Comparison of ENCODE assay signal across 19 cellular contexts in genomic region chr17:66949501-66949900, GRCh38. TPM values are rescaled to one million over a fixed set of nuclear protein-coding genes. Genes with fewer than 3 reads are reported as not detected.
DNase-seq lines count a peak whose midpoint lies in the region; ATAC-seq and TF ChIP-seq lines count a peak whose summit lies in the region.
"Had no signal": no experiment of that assay in that cellular context is flagged by ENCODE, and none has a peak within 500 bp of the region (broad histone marks: within the 10 kb centered on the region; RNA-seq: fewer than 3 reads in every experiment).

No MANE protein-coding gene starts in this region.

- in situ Hi-C loops in Panc1 (cut with HindIII; ENCODE audit: low pct_unique_long_range_greater_than_20kb, low sequenced_read_pairs) = no loop called here

- no peaks in the 10 kb centered on the region for H3K27me3 ChIP-seq in Panc1 (ENCODE audit: control insufficient read depth, insufficient read depth, low read length)

- POLR2A ChIA-PET in Panc1 (lab: Charles Lee) = no interaction called here

- no peaks in the 10 kb centered on the region for H3K36me3 Mint-ChIP-seq in activated T-helper 1 cell treated with anti-CD3 and anti-CD28 coated beads, Interleukin-12 subunit alpha, Interleukin-12 subunit beta, Interleukin-2, Interleukin-4 antibody, amounts not matched to agents 30 ng/mL and 10 ng/mL and 1 ng/mL, durations not matched to agents 14 hours and 24 hours and 36 hours (ENCODE audit: low read depth)
- H3K36me3 Mint-ChIP-seq: activated naive CD8-positive, alpha-beta T cell treated with anti-CD3 and anti-CD28 coated beads for 36 hours had no signal

- peak overlapping the region; percentile 96 for H3K27ac ChIP-seq in Panc1 (ENCODE audit: low read length)
- H3K27ac ChIP-seq: gastrocnemius medialis had no signal

- H3K4me1 ChIP-seq in Panc1 (ENCODE audit: control insufficient read depth, insufficient read depth, low read length) = peaks cover 54% of the 10 kb centered on the region

- CTCF ChIA-PET in Panc1 (lab: Charles Lee) = no interaction called here

- no peak overlapping the region for H3K27ac Mint-ChIP-seq in activated T-helper 1 cell treated with anti-CD3 and anti-CD28 coated beads, Interleukin-12 subunit alpha, Interleukin-12 subunit beta, Interleukin-2, Interleukin-4 antibody, amounts not matched to agents 30 ng/mL and 10 ng/mL and 1 ng/mL, durations not matched to agents 14 hours and 24 hours and 36 hours
- H3K27ac Mint-ChIP-seq: activated naive CD8-positive, alpha-beta T cell treated with anti-CD3 and anti-CD28 coated beads for 36 hours; mesothelial cell of epicardium had no signal

- H3K36me3 ChIP-seq in Panc1 (ENCODE audit: control insufficient read depth, insufficient read depth, low read length) = no peaks in the 10 kb centered on the region
- H3K36me3 ChIP-seq: gastrocnemius medialis had no signal

- DNase-seq in AG08395 (ENCODE audit: low spot score) (peak; percentile 72), Daoy (ENCODE audit: low read depth) (peak; percentile 45), Panc1 (ENCODE audit: low read depth, low spot score) (no peak), head of caudate nucleus (peak in 38 of 42 donors; percentile 36 to 93 (median 68)), HT-29 (ENCODE audit: low spot score) (no peak), NCI-H524 treated with DMSO at 0.1 percent for 48 hours (lab: John Stamatoyannopoulos, UW) (no peak)
- DNase-seq in activated T-helper 1 cell treated with anti-CD3 and anti-CD28 coated beads, Interleukin-12 subunit alpha, Interleukin-12 subunit beta, Interleukin-2, Interleukin-4 antibody, amounts not matched to agents 30 ng/mL and 10 ng/mL and 1 ng/mL, durations not matched to agents 14 hours and 24 hours and 36 hours (ENCODE audit: low spot score) = no peak
- DNase-seq: activated CD4-positive, alpha-beta T cell treated with anti-CD3 and anti-CD28 coated beads for 48 hours; activated naive CD8-positive, alpha-beta T cell treated with anti-CD3 and anti-CD28 coated beads for 36 hours; activated T-cell treated with anti-CD3 and anti-CD28 coated beads, Interleukin-2, amount 50 U/mL, for 1 hour; AML-193; gastrocnemius medialis; NCI-H524; T-helper 9 cell had no signal

- ATAC-seq in Panc1 = no peak
- no peak for ATAC-seq in HG03095 (IDR thresholded peaks at IDR 0.05; ENCODE audit: unreplicated experiment)
- ATAC-seq: gastrocnemius medialis, GM12878, Right ventricle myocardium inferior had no signal

- no peak overlapping the region for H3K4me3 ChIP-seq in Panc1 (ENCODE audit: low read depth in 2 of 2, low read length in 2 of 2)
- H3K4me3 ChIP-seq: gastrocnemius medialis, GM12878 had no signal

- no TSS peak for BruUV-seq in Panc1 (replicated peaks; lab: Mats Ljungman, UMichigan)

- no peaks in the 10 kb centered on the region for H3K4me1 Mint-ChIP-seq in activated T-helper 1 cell treated with anti-CD3 and anti-CD28 coated beads, Interleukin-12 subunit alpha, Interleukin-12 subunit beta, Interleukin-2, Interleukin-4 antibody, amounts not matched to agents 30 ng/mL and 10 ng/mL and 1 ng/mL, durations not matched to agents 14 hours and 24 hours and 36 hours (ENCODE audit: low read depth)
- H3K4me1 Mint-ChIP-seq: activated naive CD8-positive, alpha-beta T cell treated with anti-CD3 and anti-CD28 coated beads for 36 hours had no signal

- TF ChIP-seq CTCF in Panc1 (IDR thresholded peaks at IDR 0.05) = no peak

- H3K4me3 Mint-ChIP-seq in activated T-helper 1 cell treated with anti-CD3 and anti-CD28 coated beads, Interleukin-12 subunit alpha, Interleukin-12 subunit beta, Interleukin-2, Interleukin-4 antibody, amounts not matched to agents 30 ng/mL and 10 ng/mL and 1 ng/mL, durations not matched to agents 14 hours and 24 hours and 36 hours = no peak overlapping the region
- H3K4me3 Mint-ChIP-seq: activated naive CD8-positive, alpha-beta T cell treated with anti-CD3 and anti-CD28 coated beads for 36 hours; central memory CD8-positive, alpha-beta T cell; mesothelial cell of epicardium had no signal

- no peaks in the 10 kb centered on the region for H3K9me3 Mint-ChIP-seq in activated T-helper 1 cell treated with anti-CD3 and anti-CD28 coated beads, Interleukin-12 subunit alpha, Interleukin-12 subunit beta, Interleukin-2, Interleukin-4 antibody, amounts not matched to agents 30 ng/mL and 10 ng/mL and 1 ng/mL, durations not matched to agents 14 hours and 24 hours and 36 hours
- H3K9me3 Mint-ChIP-seq: activated naive CD8-positive, alpha-beta T cell treated with anti-CD3 and anti-CD28 coated beads for 36 hours; central memory CD8-positive, alpha-beta T cell had no signal

- intact Hi-C loops in Panc1 (cut with micrococcal nuclease; ENCODE audit: unreplicated experiment) = no loop called here
- intact Hi-C loops in head of caudate nucleus (cut with DNase I) = no loop called here
- intact Hi-C loops in activated T-helper 1 cell treated with anti-CD3 and anti-CD28 coated beads, Interleukin-12 subunit alpha, Interleukin-12 subunit beta, Interleukin-2, Interleukin-4 antibody, amounts not matched to agents 30 ng/mL and 10 ng/mL and 1 ng/mL, durations not matched to agents 14 hours and 24 hours and 36 hours (cut with micrococcal nuclease) = no loop called here

- peaks cover 34% of the 10 kb centered on the region for H3K27me3 Mint-ChIP-seq in activated T-helper 1 cell treated with anti-CD3 and anti-CD28 coated beads, Interleukin-12 subunit alpha, Interleukin-12 subunit beta, Interleukin-2, Interleukin-4 antibody, amounts not matched to agents 30 ng/mL and 10 ng/mL and 1 ng/mL, durations not matched to agents 14 hours and 24 hours and 36 hours (ENCODE audit: insufficient read depth)

- H3K9me3 ChIP-seq in Panc1 (ENCODE audit: control insufficient read depth, insufficient read depth, low read depth, low read length) = no peaks in the 10 kb centered on the region; the same call in 1 of the 2 replicates
- H3K9me3 ChIP-seq: gastrocnemius medialis had no signal

RNA-seq across cellular contexts. Expression of gene CACNG4, which starts 15.0 kb away (rescaled TPM):
- total RNA-seq in Daoy (2014; rRNA removed; shearing (Covaris generic)) = 0.27 and 0.63 TPM in 2 replicates
- total RNA-seq in Panc1 (2021; ENCODE audit: unreplicated experiment) = 40.3 TPM
- polyA plus RNA-seq in Panc1 (2012; ENCODE audit: insufficient read length) = 37.7 TPM
- total RNA-seq in HT-29 (2014; rRNA removed; shearing (Covaris generic)) = 6.2 and 6.3 TPM in 2 replicates
- not detected in 2 replicates for total RNA-seq in activated T-helper 1 cell treated with anti-CD3 and anti-CD28 coated beads, Interleukin-12 subunit alpha, Interleukin-12 subunit beta, Interleukin-2, Interleukin-4 antibody, amounts not matched to agents 30 ng/mL and 10 ng/mL and 1 ng/mL, durations not matched to agents 14 hours and 24 hours and 36 hours
- total RNA-seq: activated naive CD8-positive, alpha-beta T cell treated with anti-CD3 and anti-CD28 coated beads for 36 hours; gastrocnemius medialis; Right ventricle myocardium inferior had no signal

Comparison
In these comparisons a context has a peak if more than half of its experiments do, and no peak if none do; other contexts are left out.
1. DNase-seq: peak in AG08395 (single experiment), Daoy (single experiment) and head of caudate nucleus (38 of 42); none in Panc1 (single experiment), HT-29 (single experiment), activated T-helper 1 cell treated with anti-CD3 and anti-CD28 coated beads, Interleukin-12 subunit alpha, Interleukin-12 subunit beta, Interleukin-2, Interleukin-4 antibody, amounts not matched to agents 30 ng/mL and 10 ng/mL and 1 ng/mL, durations not matched to agents 14 hours and 24 hours and 36 hours (single experiment) and NCI-H524 treated with DMSO at 0.1 percent for 48 hours (single experiment).